In genomic region chr6:160882741-160883340, GRCh38 we compare ENCODE assay signal across 18 cellular contexts.
DNase-seq lines count a peak whose midpoint lies in the region; ATAC-seq and TF ChIP-seq lines count a peak whose summit lies in the region.
"Had no signal": no experiment of that assay in that cellular context is flagged by ENCODE, and none has a peak within 500 bp of the region (broad histone marks: within the 10 kb centered on the region; RNA-seq: fewer than 3 reads in every experiment).

No MANE protein-coding gene starts in this region.

- no peak overlapping the region for H3K18ac ChIP-seq in H9 (ENCODE audit: insufficient read length, low read depth, low read length)

- H3K9me3 Mint-ChIP-seq in H9 = peaks cover 0 to 5% of the 10 kb centered on the region in 2 experiments; a peak in 1 of 5 replicates
- H3K9me3 Mint-ChIP-seq: dendritic cell treated with granulocyte-macrophage colony-stimulating factor and Interleukin-4, amounts not matched to agents 40 ng/mL and 50 ng/mL, for 4 days had no signal

- TF ChIP-seq CTCF in H9 (conservative IDR thresholded peaks at IDR 0.05) = no peak
- no peak for TF ChIP-seq CTCF in gastroesophageal sphincter (IDR thresholded peaks at IDR 0.05)
- TF ChIP-seq CTCF in prostate gland (IDR thresholded peaks at IDR 0.05) = no peak
- TF ChIP-seq CTCF in spleen (IDR thresholded peaks at IDR 0.05 in 8 of 11, conservative IDR thresholded peaks at IDR 0.05 in 3 of 11) = no peak

- H3K27me3 ChIP-seq in H9 (ENCODE audit: insufficient read depth, low read length) (no peaks in the 10 kb centered on the region), adipocyte (replicated peaks; ENCODE audit: control insufficient read depth, insufficient read depth, low read length) (no peaks in the 10 kb centered on the region), gastroesophageal sphincter (no peaks in the 10 kb centered on the region), prostate gland (replicated peaks; ENCODE audit: insufficient read depth) (no peaks in the 10 kb centered on the region), spleen (replicated peaks in 1 of 7) (no peaks in the 10 kb centered on the region)
- H3K27me3 ChIP-seq: testis had no signal

- no peak overlapping the region for H3K14ac ChIP-seq in H9 (ENCODE audit: insufficient read depth, low read length)

- intact Hi-C loops in prostate gland (cut with DNase I) (no loop called here), spleen (cut with DNase I; ENCODE audit: low total_unique reads) (no loop called here)

- H3K36me3 ChIP-seq in adipocyte (ENCODE audit: control insufficient read depth, insufficient read depth, low read length, severe bottlenecking) (no peaks in the 10 kb centered on the region), gastroesophageal sphincter (no peaks in the 10 kb centered on the region), prostate gland (no peaks in the 10 kb centered on the region), spleen (no peaks in the 10 kb centered on the region)
- H3K36me3 ChIP-seq: WERI-Rb-1 had no signal

- no peaks in the 10 kb centered on the region for H3K79me2 ChIP-seq in H9 (ENCODE audit: insufficient read depth, low read length)
- H3K79me2 ChIP-seq: parathyroid adenoma had no signal

- no peak overlapping the region for H3K9ac ChIP-seq in H9 (ENCODE audit: extremely low read depth, insufficient read length, low read length)
- peak overlapping the region; percentile 14 for H3K9ac ChIP-seq in adipocyte (ENCODE audit: low read length)
- H3K9ac ChIP-seq: parathyroid adenoma had no signal

- H3K36me3 Mint-ChIP-seq in H9 (ENCODE audit: insufficient read depth in 1 of 3, low read depth in 3 of 3) (peaks cover 3 to 10% (median 5%) of the 10 kb centered on the region in 3 experiments; a peak in 3 of 7 replicates), T-helper 17 cell (ENCODE audit: low read depth) (no peaks in the 10 kb centered on the region)
- H3K36me3 Mint-ChIP-seq: activated naive CD8-positive, alpha-beta T cell had no signal

- no peak overlapping the region for H2BK20ac ChIP-seq in H9 (ENCODE audit: low read depth, low read length, poor library complexity, severe bottlenecking)

- no peak overlapping the region for H4K8ac ChIP-seq in H9 (replicated peaks; ENCODE audit: insufficient read length, low read depth, low read length)

- no peak overlapping the region for H2AFZ ChIP-seq in H9 (ENCODE audit: low read length)
- H2AFZ ChIP-seq: parathyroid adenoma had no signal

- H3K27me3 Mint-ChIP-seq in H9 (ENCODE audit: low read depth) (no peaks in the 10 kb centered on the region), T-helper 17 cell (peaks cover 11% of the 10 kb centered on the region)
- H3K27me3 Mint-ChIP-seq: dendritic cell treated with granulocyte-macrophage colony-stimulating factor and Interleukin-4, amounts not matched to agents 40 ng/mL and 50 ng/mL, for 4 days had no signal

- no peak overlapping the region for H3K4me2 ChIP-seq in H9 (ENCODE audit: insufficient read depth, insufficient read length, low read length)

- H3K4ac ChIP-seq in H9 (ENCODE audit: low read depth, low read length) = no peak overlapping the region

- H3K56ac ChIP-seq in H9 (ENCODE audit: insufficient read length, low read depth, low read length) = no peak overlapping the region

- no CpG with 5 or more reads among the region's 9 CpGs for WGBS in H9 (ENCODE audit: extremely low coverage, insufficient read length, low lambda C conversion rate)
- 50 to 70% methylated on average over 9 of the region's 9 CpGs for WGBS in gastroesophageal sphincter (ENCODE audit: low coverage in 1 of 2), 2 donors
- WGBS in prostate gland = 79% methylated on average over 9 of the region's 9 CpGs
- 56 to 71% (median 61%) methylated on average over 9 of the region's 9 CpGs for WGBS in spleen, 5 donors

- H3K9me3 ChIP-seq in H9 (ENCODE audit: control insufficient read depth, low read depth, low read length) (no peaks in the 10 kb centered on the region), adipocyte (ENCODE audit: control insufficient read depth, low read length) (peaks cover 8% of the 10 kb centered on the region), gastroesophageal sphincter (no peaks in the 10 kb centered on the region), T-helper 17 cell (ENCODE audit: control insufficient read depth, low read length, poor library complexity, severe bottlenecking) (no peaks in the 10 kb centered on the region), prostate gland (no peaks in the 10 kb centered on the region), spleen (peaks cover 0 to 7% (median 0%) of the 10 kb centered on the region in 8 donors)
- H3K9me3 ChIP-seq: testis had no signal

- no peak overlapping the region for H2AK5ac ChIP-seq in H9 (ENCODE audit: insufficient read length, low read length)

- H3K23ac ChIP-seq in H9 (ENCODE audit: insufficient read length, low read depth, low read length) = no peak overlapping the region

- H2BK12ac ChIP-seq in H9 (ENCODE audit: insufficient read length, low read depth, low read length) = no peak overlapping the region

- H2BK5ac ChIP-seq in H9 (ENCODE audit: insufficient read length, low read length) = no peak overlapping the region

- H2BK15ac ChIP-seq in H9 (ENCODE audit: low read depth, low read length) = no peak overlapping the region

- no peaks in the 10 kb centered on the region for H3K79me1 ChIP-seq in H9 (ENCODE audit: insufficient read depth, low read depth, low read length, poor library complexity, severe bottlenecking)

- H4K91ac ChIP-seq in H9 (ENCODE audit: insufficient read length, low read depth, low read length) = no peak overlapping the region

- H3K4me3 ChIP-seq in adipocyte (ENCODE audit: low read length) (no peak overlapping the region), gastroesophageal sphincter (no peak overlapping the region), prostate gland (no peak overlapping the region), spleen (no peak overlapping the region)
- H3K4me3 ChIP-seq: testis had no signal

- H4K20me1 ChIP-seq in H9 (ENCODE audit: control insufficient read depth, insufficient read depth, insufficient read length) = no peaks in the 10 kb centered on the region

- no peak overlapping the region for H2BK120ac ChIP-seq in H9 (ENCODE audit: low read depth, low read length, poor library complexity, severe bottlenecking)

- H3K27ac Mint-ChIP-seq in H9 (peak overlapping the region in 1 of 3 experiments; percentile 72; a peak in 2 of 7 replicates), T-helper 17 cell (no peak overlapping the region)
- H3K27ac Mint-ChIP-seq: activated naive CD8-positive, alpha-beta T cell; dendritic cell treated with granulocyte-macrophage colony-stimulating factor and Interleukin-4, amounts not matched to agents 40 ng/mL and 50 ng/mL, for 4 days had no signal

- H4K5ac ChIP-seq in H9 (ENCODE audit: insufficient read length, low read depth, low read length) = no peak overlapping the region

- ATAC-seq in gastroesophageal sphincter (peak; percentile 50), T-helper 17 cell (no peak)

- TF ChIP-seq POLR2A in gastroesophageal sphincter (IDR thresholded peaks at IDR 0.05) (no peak), prostate gland (IDR thresholded peaks at IDR 0.05) (no peak), spleen (IDR thresholded peaks at IDR 0.05) (no peak)

- H3K27ac ChIP-seq in H9 (ENCODE audit: insufficient read length, low read depth, low read length) (no peak overlapping the region), gastroesophageal sphincter (no peak overlapping the region), prostate gland (no peak overlapping the region), spleen (no peak overlapping the region)
- H3K27ac ChIP-seq: parathyroid adenoma, WERI-Rb-1 had no signal

- peaks cover 58 to 64% of the 10 kb centered on the region in 2 experiments for H3K4me1 Mint-ChIP-seq in H9
- peaks cover 2% of the 10 kb centered on the region for H3K4me1 Mint-ChIP-seq in T-helper 17 cell

- DNase-seq in AG08395 (ENCODE audit: low spot score) = peak; percentile 30
- DNase-seq in H9 = no peak
- peak; percentile 32 for DNase-seq in adipocyte (ENCODE audit: low read depth)
- no peak for DNase-seq in T-helper 17 cell
- no peak for DNase-seq in prostate gland (ENCODE audit: low spot score)
- DNase-seq in spleen = no peak
- DNase-seq in anterior cingulate cortex (lab: John Stamatoyannopoulos, UW) = no peak
- DNase-seq: ACHN; activated CD8-positive, alpha-beta memory T cell treated with anti-CD3 and anti-CD28 coated beads, Interleukin-2, amount 50 U/mL, for 48 hours; Calu3; NCI-H2029 treated with DMSO at 0.1 percent for 48 hours; stimulated activated CD4-positive, alpha-beta T cell treated with anti-CD3 and anti-CD28 coated beads, Interleukin-15, amount 100 ng/mL, for 24 hours; testis; WERI-Rb-1 had no signal

- H3K23me2 ChIP-seq in H9 (ENCODE audit: insufficient read length, low read depth, low read length, poor library complexity, severe bottlenecking) = no peaks in the 10 kb centered on the region

- peaks cover 13% of the 10 kb centered on the region; the same call in 1 of the 2 replicates for H3K4me1 ChIP-seq in H9 (ENCODE audit: insufficient read depth, low read length)
- peaks cover 20% of the 10 kb centered on the region for H3K4me1 ChIP-seq in adipocyte (ENCODE audit: control insufficient read depth, insufficient read depth, low read length)
- H3K4me1 ChIP-seq in gastroesophageal sphincter = no peaks in the 10 kb centered on the region
- peaks cover 2% of the 10 kb centered on the region for H3K4me1 ChIP-seq in prostate gland (replicated peaks)
- no peaks in the 10 kb centered on the region for H3K4me1 ChIP-seq in spleen
- H3K4me1 ChIP-seq: parathyroid adenoma, testis had no signal

- no peak for TF ChIP-seq EP300 in gastroesophageal sphincter (IDR thresholded peaks at IDR 0.05)

- no peak overlapping the region for H3T11ph ChIP-seq in H9 (ENCODE audit: low read length)

- H3K4me3 Mint-ChIP-seq in H9 = peak overlapping the region; percentile 3 to 16; a peak in 1 of 5 replicates
- H3K4me3 Mint-ChIP-seq in T-helper 17 cell = no peak overlapping the region
- H3K4me3 Mint-ChIP-seq: activated naive CD8-positive, alpha-beta T cell; dendritic cell treated with granulocyte-macrophage colony-stimulating factor and Interleukin-4, amounts not matched to agents 40 ng/mL and 50 ng/mL, for 4 days had no signal

Comparison
In these comparisons a context has a peak if more than half of its experiments do, and no peak if none do; other contexts are left out.
1. DNase-seq: peak in AG08395 (single experiment) and adipocyte (single experiment); none in H9 (single experiment), T-helper 17 cell (0 of 3), prostate gland (single experiment), spleen (single experiment) and anterior cingulate cortex (0 of 58).